ENCODE assay signal across 1 cellular context in genomic region chr1:220281159-220281574, GRCh38.
TF ChIP-seq lines count a peak whose summit lies in the region.

No MANE protein-coding gene starts in this region.

TF ChIP-seq in K562, 482 proteins besides CTCF, POLR2A, EP300 and RAD21 (continued from another document):
- TF ChIP-seq, protein P1, sequence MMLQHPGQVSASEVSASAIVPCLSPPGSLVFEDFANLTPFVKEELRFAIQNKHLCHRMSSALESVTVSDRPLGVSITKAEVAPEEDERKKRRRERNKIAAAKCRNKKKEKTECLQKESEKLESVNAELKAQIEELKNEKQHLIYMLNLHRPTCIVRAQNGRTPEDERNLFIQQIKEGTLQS (IDR thresholded peaks at IDR 0.05), result peak; percentile 72
- TF ChIP-seq, protein P1 (CRISPR knock-in tag; conservative IDR thresholded peaks at IDR 0.05), result no peak; the same call in 1 of the 2 replicates
- TF ChIP-seq CBFB (CRISPR knock-in tag; IDR thresholded peaks at IDR 0.05), result no peak
- TF ChIP-seq BACH1 (tag; IDR thresholded peaks at IDR 0.05), result no peak
- TF ChIP-seq ATF7 (IDR thresholded peaks at IDR 0.05), result peak; percentile 29; the same call in 1 of the 2 replicates
- no peak for TF ChIP-seq BMI1 (IDR thresholded peaks at IDR 0.05; ENCODE audit: low read length)
- TF ChIP-seq ESRRA (IDR thresholded peaks at IDR 0.05; ENCODE audit: borderline replicate concordance, low read depth), result 0 out of 2 replicates have a peak, but pooled peaks have one; percentile 21
- no peak for TF ChIP-seq NR1H2 (CRISPR knock-in tag; IDR thresholded peaks at IDR 0.05)
- TF ChIP-seq ZNF140 (CRISPR knock-in tag; IDR thresholded peaks at IDR 0.05), result no peak
- no peak for TF ChIP-seq ZFPM2 (CRISPR knock-in tag; IDR thresholded peaks at IDR 0.05)
- no peak for TF ChIP-seq ZKSCAN3 (CRISPR knock-in tag; IDR thresholded peaks at IDR 0.05)
- TF ChIP-seq STAT6 (CRISPR knock-in tag; IDR thresholded peaks at IDR 0.05), result no peak
- TF ChIP-seq FOSL1 (tag; conservative IDR thresholded peaks at IDR 0.05), result peak; percentile 67
- 0 out of 2 replicates have a peak, but pooled peaks have one; percentile 30 for TF ChIP-seq SMC3 (conservative IDR thresholded peaks at IDR 0.05; ENCODE audit: insufficient read depth, low read depth, low read length)
